ENCODE assay signal across 33 cellular contexts in the genomic region with DNA sequence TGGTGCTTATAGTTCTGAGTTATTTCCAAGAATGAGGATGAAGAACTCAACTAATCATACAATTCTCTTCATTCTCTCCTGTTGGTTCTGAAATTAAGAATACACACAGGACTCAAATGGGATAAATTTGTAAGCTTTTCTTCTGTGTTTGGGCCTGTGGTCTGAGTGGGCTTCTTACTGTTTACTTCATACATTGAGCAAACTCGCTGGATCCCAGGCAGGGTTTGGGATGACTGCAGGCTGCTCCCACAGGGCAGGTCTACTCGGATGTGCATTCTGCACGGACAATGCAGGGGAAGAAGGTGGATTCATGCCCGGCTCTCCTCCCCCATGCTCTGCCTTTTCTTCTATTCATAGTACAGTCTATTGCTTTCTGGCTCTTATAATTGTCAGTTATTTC. TPM values are rescaled to one million over a fixed set of nuclear protein-coding genes. Genes with fewer than 3 reads are reported as not detected.
"Had no signal": no experiment of that assay in that cellular context is flagged by ENCODE, and none has a peak within 500 bp of the region (broad histone marks: within the 10 kb centered on the region; RNA-seq: fewer than 3 reads in every experiment).

No MANE protein-coding gene starts in this region.

- H3K4me3 Mint-ChIP-seq: activated B cell treated with CpG ODN at 0.5 μM for 24 hours; activated CD4-positive, alpha-beta memory T cell treated with anti-CD3 and anti-CD28 coated beads for 36 hours; activated CD4-positive, alpha-beta T cell treated with anti-CD3 and anti-CD28 coated beads, Interleukin-2, amount 10 ng/mL, durations not matched to agents 24 days and 14 days; activated CD8-positive, alpha-beta T cell treated with anti-CD3 and anti-CD28 coated beads for 36 hours; activated naive CD4-positive, alpha-beta T cell treated with anti-CD3 and anti-CD28 coated beads for 36 hours; activated naive CD8-positive, alpha-beta T cell treated with anti-CD3 and anti-CD28 coated beads for 36 hours; activated T-cell treated with anti-CD3 and anti-CD28 coated beads, Interleukin-2, amount 50 U/mL, for 4 hours; activated T-cell treated with anti-CD3 and anti-CD28 coated beads, Interleukin-2, amount 50 U/mL, for 72 hours; activated T-helper 1 cell treated with anti-CD3 and anti-CD28 coated beads, Interleukin-12 subunit alpha, Interleukin-12 subunit beta, Interleukin-2, Interleukin-4 antibody, amounts not matched to agents 30 ng/mL and 10 ng/mL and 1 ng/mL, durations not matched to agents 14 hours and 24 hours and 36 hours; activated T-helper 17 cell treated with anti-CD3 and anti-CD28 coated beads, Interleukin-2, amount 50 U/mL, for 72 hours; T-helper 1 cell treated with Interleukin-12 subunit alpha and Interleukin-12 subunit beta and Interleukin-4 antibody, amounts not matched to agents 30 μg/mL and 1 μg/mL, for 36 hours; T-helper 2 cell treated with Interferon-gamma antibody and Interleukin-4, amounts not matched to agents 5 μg/mL and 100 μg/mL, for 36 hours had no signal

- H3K27me3 Mint-ChIP-seq: activated CD4-positive, alpha-beta memory T cell treated with anti-CD3 and anti-CD28 coated beads for 36 hours had no signal

- H3K36me3 Mint-ChIP-seq: activated CD4-positive, alpha-beta memory T cell treated with anti-CD3 and anti-CD28 coated beads for 36 hours; activated naive CD4-positive, alpha-beta T cell treated with anti-CD3 and anti-CD28 coated beads, Interleukin-2, amount 50 U/mL, for 72 hours; activated naive CD8-positive, alpha-beta T cell treated with anti-CD3 and anti-CD28 coated beads for 36 hours had no signal

- H3K27ac Mint-ChIP-seq: activated B cell treated with CpG ODN at 0.5 μM for 24 hours; activated CD4-positive, alpha-beta memory T cell treated with anti-CD3 and anti-CD28 coated beads for 36 hours; activated CD4-positive, alpha-beta T cell treated with anti-CD3 and anti-CD28 coated beads, Interleukin-2, amount 10 ng/mL, durations not matched to agents 24 days and 14 days; activated CD8-positive, alpha-beta T cell treated with anti-CD3 and anti-CD28 coated beads for 36 hours; activated naive CD4-positive, alpha-beta T cell treated with anti-CD3 and anti-CD28 coated beads for 36 hours; activated naive CD4-positive, alpha-beta T cell treated with anti-CD3 and anti-CD28 coated beads, Interleukin-2, amount 50 U/mL, for 72 hours; activated naive CD8-positive, alpha-beta T cell treated with anti-CD3 and anti-CD28 coated beads for 36 hours; activated T-cell treated with anti-CD3 and anti-CD28 coated beads, Interleukin-2, amount 50 U/mL, for 72 hours; activated T-helper 1 cell treated with anti-CD3 and anti-CD28 coated beads, Interleukin-12 subunit alpha, Interleukin-12 subunit beta, Interleukin-2, Interleukin-4 antibody, amounts not matched to agents 30 ng/mL and 10 ng/mL and 1 ng/mL, durations not matched to agents 14 hours and 24 hours and 36 hours; activated T-helper 17 cell treated with anti-CD3 and anti-CD28 coated beads, Interleukin-2, amount 50 U/mL, for 72 hours; T-helper 1 cell treated with Interleukin-12 subunit alpha and Interleukin-12 subunit beta and Interleukin-4 antibody, amounts not matched to agents 30 μg/mL and 1 μg/mL, for 36 hours; T-helper 2 cell treated with Interferon-gamma antibody and Interleukin-4, amounts not matched to agents 5 μg/mL and 100 μg/mL, for 36 hours had no signal

- DNase-seq: activated B cell treated with CpG ODN at 0.5 μM for 24 hours; activated CD4-positive, alpha-beta memory T cell treated with anti-CD3 and anti-CD28 coated beads for 36 hours; activated CD4-positive, alpha-beta T cell treated with anti-CD3 and anti-CD28 coated beads for 4 hours; activated CD4-positive, alpha-beta T cell treated with anti-CD3 and anti-CD28 coated beads, Interleukin-2, amount 10 ng/mL, durations not matched to agents 24 days and 14 days; activated CD4-positive, alpha-beta T cell treated with anti-CD3 and anti-CD28 coated beads, Interleukin-2, amount 50 U/mL, for 1 hour; activated CD4-positive, alpha-beta T cell treated with anti-CD3 and anti-CD28 coated beads, Interleukin-2, amount 50 U/mL, for 4 hours; activated CD4-positive, CD25-positive, alpha-beta regulatory T cell treated with anti-CD3 and anti-CD28 coated beads, Interleukin-2, amount 50 U/mL, for 72 hours; activated CD8-positive, alpha-beta memory T cell treated with anti-CD3 and anti-CD28 coated beads, Interleukin-2, amount 50 U/mL, for 4 hours; activated CD8-positive, alpha-beta T cell treated with anti-CD3 and anti-CD28 coated beads for 36 hours; activated effector memory CD4-positive, alpha-beta T cell treated with anti-CD3 and anti-CD28 coated beads, Interleukin-2, amount 50 U/mL, for 16 hours; activated gamma-delta T cell treated with Interleukin-2 at 50 U/mL for 16 hours; activated naive CD4-positive, alpha-beta T cell; activated naive CD4-positive, alpha-beta T cell treated with anti-CD3 and anti-CD28 coated beads for 36 hours; activated naive CD4-positive, alpha-beta T cell treated with anti-CD3 and anti-CD28 coated beads, Interleukin-2, amount 50 U/mL, for 16 hours; activated naive CD8-positive, alpha-beta T cell treated with anti-CD3 and anti-CD28 coated beads for 36 hours; activated T-cell treated with anti-CD3 and anti-CD28 coated beads for 4 hours; activated T-cell treated with anti-CD3 and anti-CD28 coated beads, Interleukin-2, amount 50 U/mL, for 1 hour; activated T-cell treated with anti-CD3 and anti-CD28 coated beads, Interleukin-2, amount 50 U/mL, for 4 hours; activated T-cell treated with anti-CD3 and anti-CD28 coated beads, Interleukin-2, amount 50 U/mL, for 72 hours; adrenal gland; amniotic stem cell; aorta; body of pancreas; brain microvascular endothelial cell; central memory CD4-positive, alpha-beta T cell; T-helper 1 cell; T-helper 2 cell; T-helper 9 cell had no signal

- H3K4me1 Mint-ChIP-seq: activated B cell treated with CpG ODN at 0.5 μM for 24 hours; activated CD4-positive, alpha-beta T cell treated with anti-CD3 and anti-CD28 coated beads, Interleukin-2, amount 10 ng/mL, durations not matched to agents 24 days and 14 days; activated naive CD8-positive, alpha-beta T cell treated with anti-CD3 and anti-CD28 coated beads for 36 hours; activated T-helper 17 cell treated with anti-CD3 and anti-CD28 coated beads, Interleukin-2, amount 50 U/mL, for 72 hours had no signal

- H3K9me3 Mint-ChIP-seq: activated B cell treated with CpG ODN at 0.5 μM for 24 hours; activated CD4-positive, alpha-beta memory T cell treated with anti-CD3 and anti-CD28 coated beads for 36 hours; activated CD4-positive, alpha-beta T cell treated with anti-CD3 and anti-CD28 coated beads, Interleukin-2, amount 10 ng/mL, durations not matched to agents 24 days and 14 days; activated CD8-positive, alpha-beta T cell treated with anti-CD3 and anti-CD28 coated beads for 36 hours; activated naive CD4-positive, alpha-beta T cell treated with anti-CD3 and anti-CD28 coated beads for 36 hours; activated naive CD4-positive, alpha-beta T cell treated with anti-CD3 and anti-CD28 coated beads, Interleukin-2, amount 50 U/mL, for 72 hours; activated naive CD8-positive, alpha-beta T cell treated with anti-CD3 and anti-CD28 coated beads for 36 hours; activated T-cell treated with anti-CD3 and anti-CD28 coated beads, Interleukin-2, amount 50 U/mL, for 4 hours; activated T-cell treated with anti-CD3 and anti-CD28 coated beads, Interleukin-2, amount 50 U/mL, for 72 hours; activated T-helper 1 cell treated with anti-CD3 and anti-CD28 coated beads, Interleukin-12 subunit alpha, Interleukin-12 subunit beta, Interleukin-2, Interleukin-4 antibody, amounts not matched to agents 30 ng/mL and 10 ng/mL and 1 ng/mL, durations not matched to agents 14 hours and 24 hours and 36 hours; activated T-helper 17 cell treated with anti-CD3 and anti-CD28 coated beads, Interleukin-2, amount 50 U/mL, for 72 hours; T-helper 1 cell treated with Interleukin-12 subunit alpha and Interleukin-12 subunit beta and Interleukin-4 antibody, amounts not matched to agents 30 μg/mL and 1 μg/mL, for 36 hours; T-helper 2 cell treated with Interferon-gamma antibody and Interleukin-4, amounts not matched to agents 5 μg/mL and 100 μg/mL, for 36 hours had no signal

RNA-seq across cellular contexts. Expression of a gene that starts 22.3 kb away (rescaled TPM):
- total RNA-seq: activated B cell treated with CpG ODN at 0.5 μM for 24 hours had no signal
